In genomic region chr20:13786143-13786828, GRCh38 we compare ENCODE assay signal across 8 cellular contexts. TPM values are rescaled to one million over a fixed set of nuclear protein-coding genes. Genes with fewer than 3 reads are reported as not detected.
DNase-seq lines count a peak whose midpoint lies in the region; ATAC-seq and TF ChIP-seq lines count a peak whose summit lies in the region.

No MANE protein-coding gene starts in this region.

- H3K27ac ChIP-seq in CD4-positive, CD25-positive, alpha-beta regulatory T cell (ENCODE audit: insufficient read depth, low read length, poor library complexity, severe bottlenecking), result no peak overlapping the region
- peak overlapping the region; percentile 88; the same call in 1 of the 2 replicates for H3K27ac ChIP-seq in MM.1S (ENCODE audit: low read length)
- no peak overlapping the region for H3K27ac ChIP-seq in dorsolateral prefrontal cortex

- H3K4me1 Mint-ChIP-seq in CD4-positive, CD25-positive, alpha-beta regulatory T cell, result peaks cover 26 to 71% (median 44%) of the 10 kb centered on the region in 4 donors
- peaks cover 33% of the 10 kb centered on the region for H3K4me1 Mint-ChIP-seq in nephron

- peaks cover 12% of the 10 kb centered on the region for H3F3A ChIP-seq in MM.1S (ENCODE audit: insufficient read depth, low read length)

- no peaks in the 10 kb centered on the region for H3K9me2 ChIP-seq in MM.1S (replicated peaks; ENCODE audit: insufficient read depth, low read length)

- DNase-seq in CD4-positive, CD25-positive, alpha-beta regulatory T cell, result peak in 1 of 3 donors; percentile 14
- no peak for DNase-seq in MM.1S
- no peak for DNase-seq in dorsolateral prefrontal cortex
- no peak for DNase-seq in NCI-H2107 (lab: John Stamatoyannopoulos, UW)

- H3K79me2 ChIP-seq in MM.1S (ENCODE audit: low read length), result peaks cover 74% of the 10 kb centered on the region

- H3K9ac ChIP-seq in MM.1S (ENCODE audit: low read length), result peak overlapping the region; percentile 89; the same call in 1 of the 2 replicates

- H3K9me3 ChIP-seq in CD4-positive, CD25-positive, alpha-beta regulatory T cell (ENCODE audit: control insufficient read depth in 2 of 2, low read length in 2 of 2), result no peaks in the 10 kb centered on the region
- no peaks in the 10 kb centered on the region for H3K9me3 ChIP-seq in MM.1S (replicated peaks; ENCODE audit: insufficient read depth, low read length)

- no peak for ATAC-seq in CD4-positive, CD25-positive, alpha-beta regulatory T cell (ENCODE audit: low read depth in 2 of 2)
- no peak for ATAC-seq in HG02610 (IDR thresholded peaks at IDR 0.05; ENCODE audit: unreplicated experiment)
- no peak for ATAC-seq in HG03378 (IDR thresholded peaks at IDR 0.05; ENCODE audit: unreplicated experiment)
- no peak for ATAC-seq in GM21619 (IDR thresholded peaks at IDR 0.05; ENCODE audit: unreplicated experiment)

- peaks cover 40% of the 10 kb centered on the region for H3K36me3 Mint-ChIP-seq in CD4-positive, CD25-positive, alpha-beta regulatory T cell
- peaks cover 41% of the 10 kb centered on the region for H3K36me3 Mint-ChIP-seq in nephron (ENCODE audit: low read depth)

- no peaks in the 10 kb centered on the region for H3K27me3 ChIP-seq in CD4-positive, CD25-positive, alpha-beta regulatory T cell (ENCODE audit: control insufficient read depth, insufficient read depth, low read length)
- no peaks in the 10 kb centered on the region for H3K27me3 ChIP-seq in MM.1S (replicated peaks; ENCODE audit: insufficient read depth, low read length)
- no peaks in the 10 kb centered on the region for H3K27me3 ChIP-seq in dorsolateral prefrontal cortex

- peak overlapping the region; percentile 91 to 100 (median 94) for H3K4me3 Mint-ChIP-seq in CD4-positive, CD25-positive, alpha-beta regulatory T cell
- H3K4me3 Mint-ChIP-seq in nephron, result peak overlapping the region; percentile 96 to 100 (median 97)

- no peak overlapping the region for H2AFZ ChIP-seq in MM.1S (ENCODE audit: low read length)

- intact Hi-C loops in dorsolateral prefrontal cortex (cut with DNase I), result no loop called here

- no peaks in the 10 kb centered on the region for H3K9me3 Mint-ChIP-seq in CD4-positive, CD25-positive, alpha-beta regulatory T cell
- no peaks in the 10 kb centered on the region for H3K9me3 Mint-ChIP-seq in nephron

- peaks cover 23% of the 10 kb centered on the region for H3K36me3 ChIP-seq in CD4-positive, CD25-positive, alpha-beta regulatory T cell (ENCODE audit: control insufficient read depth, insufficient read depth, low read length)
- H3K36me3 ChIP-seq in MM.1S (replicated peaks; ENCODE audit: insufficient read depth, low read length), result peaks cover 12% of the 10 kb centered on the region; the same call in 1 of the 2 replicates

- TF ChIP-seq CTCF in MM.1S (IDR thresholded peaks at IDR 0.05; ENCODE audit: low read length), result no peak
- no peak for TF ChIP-seq CTCF in dorsolateral prefrontal cortex (IDR thresholded peaks at IDR 0.05 in 54 of 56, conservative IDR thresholded peaks at IDR 0.05 in 2 of 56; ENCODE audit: low read depth in 1 of 56, partially characterized antibody in 56 of 56)
- no peak for TF ChIP-seq CTCF in nephron (IDR thresholded peaks at IDR 0.05; ENCODE audit: unreplicated experiment in 3 of 3)

- no peaks in the 10 kb centered on the region for H4K20me1 ChIP-seq in MM.1S (ENCODE audit: insufficient read depth, low read length)

- H3K27ac Mint-ChIP-seq in CD4-positive, CD25-positive, alpha-beta regulatory T cell, result peak overlapping the region; percentile 81 to 96 (median 94)
- peak overlapping the region; percentile 70 to 86 (median 86) for H3K27ac Mint-ChIP-seq in nephron

- H3K4me2 ChIP-seq in MM.1S (ENCODE audit: low read depth, low read length), result peak overlapping the region; percentile 77

- peak overlapping the region; percentile 98 for H3K4me3 ChIP-seq in CD4-positive, CD25-positive, alpha-beta regulatory T cell (ENCODE audit: low read depth, low read length)
- H3K4me3 ChIP-seq in MM.1S (ENCODE audit: low read length) (peak overlapping the region; percentile 97), dorsolateral prefrontal cortex (peak overlapping the region; percentile 59 to 100 (median 93))

- H3K4me1 ChIP-seq in CD4-positive, CD25-positive, alpha-beta regulatory T cell (ENCODE audit: control insufficient read depth, insufficient read depth, low read length, poor library complexity, severe bottlenecking), result peaks cover 33% of the 10 kb centered on the region
- H3K4me1 ChIP-seq in MM.1S (ENCODE audit: low read length), result peaks cover 16% of the 10 kb centered on the region

- no peaks in the 10 kb centered on the region for H3K27me3 Mint-ChIP-seq in CD4-positive, CD25-positive, alpha-beta regulatory T cell
- H3K27me3 Mint-ChIP-seq in nephron (ENCODE audit: low read depth), result no peaks in the 10 kb centered on the region

RNA-seq across cellular contexts. Expression of gene NDUFAF5, which starts 1.5 kb away (rescaled TPM):
- 51.4 TPM for total RNA-seq in CD4-positive, CD25-positive, alpha-beta regulatory T cell
- polyA plus RNA-seq in CD4-positive, CD25-positive, alpha-beta regulatory T cell, result 10 to 100 TPM in 3 of 4 donors, 1 to 10 TPM in 1; 7.3 to 17.8 (median 11.2) TPM
- total RNA-seq in dorsolateral prefrontal cortex, result 10 to 100 TPM; 29.6 to 79.6 (median 49.3) TPM

RNA-seq across cellular contexts. Expression of gene ESF1, which starts 1.6 kb away (rescaled TPM):
- total RNA-seq in CD4-positive, CD25-positive, alpha-beta regulatory T cell, result 8.5 TPM
- polyA plus RNA-seq in CD4-positive, CD25-positive, alpha-beta regulatory T cell, result 1 to 10 TPM; 4.1 to 5.0 (median 4.6) TPM
- 10 to 100 TPM; 13.5 to 23.8 (median 18.3) TPM for total RNA-seq in dorsolateral prefrontal cortex
